8 cellular contexts compared by ENCODE assay signal in genomic region chr12:123269980-123270379, GRCh38. TPM values are rescaled to one million over a fixed set of nuclear protein-coding genes. Genes with fewer than 3 reads are reported as not detected.
A peak's percentile ranks its signal among the peaks of the same experiment; 100 is the strongest.
DNase-seq lines count a peak whose midpoint lies in the region; ATAC-seq and TF ChIP-seq lines count a peak whose summit lies in the region.

No MANE protein-coding gene starts in this region.

- WGBS in urinary bladder, result under 1% methylated on average over 10 of the region's 10 CpGs

- H4K20me1 ChIP-seq in DOHH2 (ENCODE audit: control insufficient read depth, insufficient read depth, low read depth, low read length), result no peaks in the 10 kb centered on the region

- H3K27ac ChIP-seq in DOHH2 (ENCODE audit: low read depth, low read length), result no peak overlapping the region
- peak overlapping the region; percentile 48 for H3K27ac ChIP-seq in colonic mucosa
- peak overlapping the region; percentile 81 for H3K27ac ChIP-seq in urinary bladder (ENCODE audit: low read depth)

- peak overlapping the region; percentile 90 for H3K4me2 ChIP-seq in DOHH2 (ENCODE audit: low read length)

- H3K79me2 ChIP-seq in DOHH2 (ENCODE audit: control insufficient read depth, low read length), result peaks cover 33% of the 10 kb centered on the region

- intact Hi-C loops in colonic mucosa (cut with DNase I), result loop anchor here (5.0 kb wide), 1 partner anchor 312 kb away; the partner anchor contains the start of gene TMED2

- H3K4me3 ChIP-seq in DOHH2 (ENCODE audit: low read length) (peak overlapping the region; percentile 80), colonic mucosa (peak overlapping the region; percentile 79), mononuclear cell (ENCODE audit: low read length) (peak overlapping the region; percentile 37), urinary bladder (ENCODE audit: low read depth, low read length) (peak overlapping the region; percentile 98)

- H3K9me3 ChIP-seq in DOHH2 (ENCODE audit: control insufficient read depth, insufficient read depth, low read length) (no peaks in the 10 kb centered on the region), colonic mucosa (no peaks in the 10 kb centered on the region), mononuclear cell (ENCODE audit: low read depth, low read length) (no peaks in the 10 kb centered on the region)

- DNase-seq in NCI-H526 (lab: John Stamatoyannopoulos, UW) (peak; percentile 63 to 69), colonic mucosa (peak; percentile 27), NCI-H345 treated with DMSO at 0.1 percent for 48 hours (lab: John Stamatoyannopoulos, UW; ENCODE audit: unreplicated experiment) (no peak), Ammon's horn (ENCODE audit: low spot score) (no peak)

- ATAC-seq in HG03442 (IDR thresholded peaks at IDR 0.05; ENCODE audit: unreplicated experiment), result no peak

- no peaks in the 10 kb centered on the region for H3K9me2 ChIP-seq in DOHH2 (replicated peaks; ENCODE audit: control insufficient read depth, low read length)

- H3K36me3 ChIP-seq in DOHH2 (ENCODE audit: control insufficient read depth, low read length), result no peaks in the 10 kb centered on the region; the same call in 1 of the 2 replicates
- H3K36me3 ChIP-seq in colonic mucosa, result no peaks in the 10 kb centered on the region
- no peaks in the 10 kb centered on the region for H3K36me3 ChIP-seq in urinary bladder (ENCODE audit: insufficient read depth)

- H3K4me1 ChIP-seq in DOHH2 (ENCODE audit: control insufficient read depth, low read length), result peaks cover 24% of the 10 kb centered on the region
- H3K4me1 ChIP-seq in colonic mucosa, result peaks cover 3% of the 10 kb centered on the region
- peaks cover 38% of the 10 kb centered on the region for H3K4me1 ChIP-seq in mononuclear cell (ENCODE audit: insufficient read depth, low read length)
- H3K4me1 ChIP-seq in urinary bladder (ENCODE audit: insufficient read depth), result no peaks in the 10 kb centered on the region

- no peaks in the 10 kb centered on the region for H3K27me3 ChIP-seq in DOHH2 (ENCODE audit: control insufficient read depth, low read length)
- no peaks in the 10 kb centered on the region for H3K27me3 ChIP-seq in colonic mucosa
- H3K27me3 ChIP-seq in mononuclear cell (ENCODE audit: insufficient read depth, low read length), result no peaks in the 10 kb centered on the region

- H3F3A ChIP-seq in DOHH2 (ENCODE audit: control insufficient read depth, insufficient read depth), result peaks cover 8% of the 10 kb centered on the region

- peak overlapping the region; percentile 78 to 83 for H3K9ac ChIP-seq in colonic mucosa (ENCODE audit: low read depth in 2 of 2, low read length in 2 of 2)

- TF ChIP-seq CTCF in DOHH2 (IDR thresholded peaks at IDR 0.05; ENCODE audit: low read depth, low read length, poor library complexity, severe bottlenecking), result no peak
- no peak for TF ChIP-seq CTCF in colonic mucosa (IDR thresholded peaks at IDR 0.05)

RNA-seq across cellular contexts. Expression of gene CDK2AP1, which starts 1.7 kb away (rescaled TPM):
- total RNA-seq in colonic mucosa, result 100 to 1,000 TPM in 1 of 2 donors, 10 to 100 TPM in 1; 65.6 to 101 TPM
- total RNA-seq in mononuclear cell, result 42.3 TPM
- 120 TPM for total RNA-seq in urinary bladder
- 97.3 TPM for polyA plus RNA-seq in urinary bladder

RNA-seq across cellular contexts. Expression of gene MTRFR, which starts 36.7 kb away (rescaled TPM):
- 10 to 100 TPM; 10.6 to 17.4 TPM for total RNA-seq in colonic mucosa
- 27.6 TPM for total RNA-seq in mononuclear cell
- 16.4 TPM for total RNA-seq in urinary bladder
- 11.8 TPM for polyA plus RNA-seq in urinary bladder

RNA-seq across cellular contexts. Expression of gene MPHOSPH9, which starts 37.0 kb away (rescaled TPM):
- total RNA-seq in colonic mucosa (10 to 100 TPM; 15.5 to 35.7 TPM), mononuclear cell (93.6 TPM), urinary bladder (88.8 TPM)
- 6.2 TPM for polyA plus RNA-seq in urinary bladder

Comparison
In these comparisons a context has a peak if more than half of its experiments do, and no peak if none do; other contexts are left out.
1. H3K4me3 ChIP-seq: peak in every context shown above with its lines; median percentile 98 in urinary bladder; 80 in DOHH2; 79 in colonic mucosa; 37 in mononuclear cell.
2. DNase-seq: peak in NCI-H526 (2 of 2) and colonic mucosa (single experiment); none in NCI-H345 treated with DMSO at 0.1 percent for 48 hours (single experiment) and Ammon's horn (single experiment).